1 cellular context compared by ENCODE assay signal in genomic region chr1:52360595-52360968, GRCh38.
TF ChIP-seq lines count a peak whose summit lies in the region.

No MANE protein-coding gene starts in this region.

TF ChIP-seq in HepG2, 621 proteins besides CTCF, POLR2A, EP300 and RAD21:
- TF ChIP-seq, protein P1, sequence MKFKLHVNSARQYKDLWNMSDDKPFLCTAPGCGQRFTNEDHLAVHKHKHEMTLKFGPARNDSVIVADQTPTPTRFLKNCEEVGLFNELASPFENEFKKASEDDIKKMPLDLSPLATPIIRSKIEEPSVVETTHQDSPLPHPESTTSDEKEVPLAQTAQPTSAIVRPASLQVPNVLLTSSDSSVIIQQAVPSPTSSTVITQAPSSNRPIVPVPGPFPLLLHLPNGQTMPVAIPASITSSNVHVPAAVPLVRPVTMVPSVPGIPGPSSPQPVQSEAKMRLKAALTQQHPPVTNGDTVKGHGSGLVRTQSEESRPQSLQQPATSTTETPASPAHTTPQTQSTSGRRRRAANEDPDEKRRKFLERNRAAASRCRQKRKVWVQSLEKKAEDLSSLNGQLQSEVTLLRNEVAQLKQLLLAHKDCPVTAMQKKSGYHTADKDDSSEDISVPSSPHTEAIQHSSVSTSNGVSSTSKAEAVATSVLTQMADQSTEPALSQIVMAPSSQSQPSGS (CRISPR knock-in tag; IDR thresholded peaks at IDR 0.05): no peak
- TF ChIP-seq ZNF138 (CRISPR knock-in tag; IDR thresholded peaks at IDR 0.05; ENCODE audit: low read depth) (no peak), ZNF468 (CRISPR knock-in tag; IDR thresholded peaks at IDR 0.05) (no peak), ZNF451 (CRISPR knock-in tag; IDR thresholded peaks at IDR 0.05) (no peak), CC2D1A (CRISPR knock-in tag; IDR thresholded peaks at IDR 0.05) (no peak), ZNF280D (CRISPR knock-in tag; IDR thresholded peaks at IDR 0.05) (no peak), PHF21A (CRISPR knock-in tag; IDR thresholded peaks at IDR 0.05) (no peak), ZSCAN22 (CRISPR knock-in tag; IDR thresholded peaks at IDR 0.05) (no peak), KMT2A (CRISPR knock-in tag; IDR thresholded peaks at IDR 0.05) (no peak), ZNF792 (CRISPR knock-in tag; IDR thresholded peaks at IDR 0.05) (no peak), ZNF780A (CRISPR knock-in tag; IDR thresholded peaks at IDR 0.05) (no peak)
- TF ChIP-seq, protein P2, sequence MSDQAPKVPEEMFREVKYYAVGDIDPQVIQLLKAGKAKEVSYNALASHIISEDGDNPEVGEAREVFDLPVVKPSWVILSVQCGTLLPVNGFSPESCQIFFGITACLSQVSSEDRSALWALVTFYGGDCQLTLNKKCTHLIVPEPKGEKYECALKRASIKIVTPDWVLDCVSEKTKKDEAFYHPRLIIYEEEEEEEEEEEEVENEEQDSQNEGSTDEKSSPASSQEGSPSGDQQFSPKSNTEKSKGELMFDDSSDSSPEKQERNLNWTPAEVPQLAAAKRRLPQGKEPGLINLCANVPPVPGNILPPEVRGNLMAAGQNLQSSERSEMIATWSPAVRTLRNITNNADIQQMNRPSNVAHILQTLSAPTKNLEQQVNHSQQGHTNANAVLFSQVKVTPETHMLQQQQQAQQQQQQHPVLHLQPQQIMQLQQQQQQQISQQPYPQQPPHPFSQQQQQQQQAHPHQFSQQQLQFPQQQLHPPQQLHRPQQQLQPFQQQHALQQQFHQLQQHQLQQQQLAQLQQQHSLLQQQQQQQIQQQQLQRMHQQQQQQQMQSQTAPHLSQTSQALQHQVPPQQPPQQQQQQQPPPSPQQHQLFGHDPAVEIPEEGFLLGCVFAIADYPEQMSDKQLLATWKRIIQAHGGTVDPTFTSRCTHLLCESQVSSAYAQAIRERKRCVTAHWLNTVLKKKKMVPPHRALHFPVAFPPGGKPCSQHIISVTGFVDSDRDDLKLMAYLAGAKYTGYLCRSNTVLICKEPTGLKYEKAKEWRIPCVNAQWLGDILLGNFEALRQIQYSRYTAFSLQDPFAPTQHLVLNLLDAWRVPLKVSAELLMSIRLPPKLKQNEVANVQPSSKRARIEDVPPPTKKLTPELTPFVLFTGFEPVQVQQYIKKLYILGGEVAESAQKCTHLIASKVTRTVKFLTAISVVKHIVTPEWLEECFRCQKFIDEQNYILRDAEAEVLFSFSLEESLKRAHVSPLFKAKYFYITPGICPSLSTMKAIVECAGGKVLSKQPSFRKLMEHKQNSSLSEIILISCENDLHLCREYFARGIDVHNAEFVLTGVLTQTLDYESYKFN (CRISPR knock-in tag; conservative IDR thresholded peaks at IDR 0.05): no peak
- TF ChIP-seq, protein P3, sequence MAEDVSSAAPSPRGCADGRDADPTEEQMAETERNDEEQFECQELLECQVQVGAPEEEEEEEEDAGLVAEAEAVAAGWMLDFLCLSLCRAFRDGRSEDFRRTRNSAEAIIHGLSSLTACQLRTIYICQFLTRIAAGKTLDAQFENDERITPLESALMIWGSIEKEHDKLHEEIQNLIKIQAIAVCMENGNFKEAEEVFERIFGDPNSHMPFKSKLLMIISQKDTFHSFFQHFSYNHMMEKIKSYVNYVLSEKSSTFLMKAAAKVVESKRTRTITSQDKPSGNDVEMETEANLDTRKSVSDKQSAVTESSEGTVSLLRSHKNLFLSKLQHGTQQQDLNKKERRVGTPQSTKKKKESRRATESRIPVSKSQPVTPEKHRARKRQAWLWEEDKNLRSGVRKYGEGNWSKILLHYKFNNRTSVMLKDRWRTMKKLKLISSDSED (CRISPR knock-in tag; IDR thresholded peaks at IDR 0.05): no peak
- TF ChIP-seq, protein P4, sequence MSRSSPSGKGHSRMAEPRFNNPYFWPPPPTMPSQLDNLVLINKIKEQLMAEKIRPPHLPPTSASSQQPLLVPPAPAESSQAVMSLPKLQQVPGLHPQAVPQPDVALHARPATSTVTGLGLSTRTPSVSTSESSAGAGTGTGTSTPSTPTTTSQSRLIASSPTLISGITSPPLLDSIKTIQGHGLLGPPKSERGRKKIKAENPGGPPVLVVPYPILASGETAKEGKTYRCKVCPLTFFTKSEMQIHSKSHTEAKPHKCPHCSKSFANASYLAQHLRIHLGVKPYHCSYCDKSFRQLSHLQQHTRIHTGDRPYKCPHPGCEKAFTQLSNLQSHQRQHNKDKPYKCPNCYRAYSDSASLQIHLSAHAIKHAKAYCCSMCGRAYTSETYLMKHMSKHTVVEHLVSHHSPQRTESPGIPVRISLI (CRISPR knock-in tag; IDR thresholded peaks at IDR 0.05; ENCODE audit: borderline replicate concordance): no peak
